Comparison of ENCODE assay signal across 8 cellular contexts in the genomic region with DNA sequence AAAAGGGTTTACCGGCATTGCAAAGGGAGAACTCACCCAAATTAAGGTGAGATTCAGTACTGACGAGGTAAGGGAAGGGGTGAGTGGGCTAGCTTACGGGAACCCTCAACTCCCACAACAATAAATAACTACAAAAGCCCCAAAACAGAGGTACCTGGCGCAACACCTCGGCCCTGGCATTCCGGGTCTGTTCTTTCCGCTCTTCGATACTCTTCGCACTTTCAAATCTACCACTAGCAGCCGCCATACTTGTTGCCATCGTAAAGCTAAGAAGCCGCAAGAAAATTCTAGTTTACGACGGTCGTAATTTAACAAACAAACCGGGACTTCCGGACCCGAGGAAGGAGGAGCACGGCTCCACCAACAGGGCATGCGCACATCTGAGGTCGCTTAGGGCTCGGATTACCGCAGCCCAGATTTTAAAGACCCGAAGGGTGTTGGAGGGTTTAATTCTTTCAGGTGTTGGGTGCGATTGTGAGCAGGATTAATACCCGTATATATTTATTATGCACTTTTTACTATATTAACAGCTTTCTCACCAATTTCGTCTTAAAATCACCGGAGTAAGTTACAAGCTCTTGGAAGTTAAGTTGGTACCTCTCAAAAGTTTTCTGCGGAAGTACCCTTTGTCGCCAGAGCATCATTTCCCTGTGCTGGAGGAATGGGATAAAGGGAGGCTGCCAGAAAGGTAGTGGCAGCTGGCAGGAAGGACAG. TPM values are rescaled to one million over a fixed set of nuclear protein-coding genes. Genes with fewer than 3 reads are reported as not detected.
DNase-seq lines count a peak whose midpoint lies in the region; ATAC-seq and TF ChIP-seq lines count a peak whose summit lies in the region.

A gene (minus strand): TSS at position 268 of the 714 bp plus-strand sequence. CDS start 9 bp downstream, at position 259.

- H3K9ac ChIP-seq in DND-41 (ENCODE audit: low read depth, low read length) (peak within 1 kb of the TSS; percentile 69), GM23248 (peak within 1 kb of the TSS; percentile 86), fibroblast of lung (ENCODE audit: insufficient read depth, low read length) (peak within 1 kb of the TSS; percentile 48)

- H3K4me3 ChIP-seq in DND-41 (ENCODE audit: low read depth in 1 of 2, low read length in 2 of 2) = peak within 1 kb of the TSS; percentile 76 to 88
- peak within 1 kb of the TSS; percentile 94 for H3K4me3 ChIP-seq in GM23248
- peak within 1 kb of the TSS; percentile 61 to 99 (median 94) for H3K4me3 ChIP-seq in fibroblast of lung (replicated peaks in 1 of 4; ENCODE audit: control extremely low read depth in 1 of 4, insufficient read depth in 1 of 4, low read depth in 3 of 4, low read length in 4 of 4)
- H3K4me3 ChIP-seq in naive thymus-derived CD4-positive, alpha-beta T cell (ENCODE audit: low read length) = peak within 1 kb of the TSS; percentile 91

- H3K27ac Mint-ChIP-seq in activated T-helper 1 cell treated with anti-CD3 and anti-CD28 coated beads, Interleukin-12 subunit alpha, Interleukin-12 subunit beta, Interleukin-2, Interleukin-4 antibody, amounts not matched to agents 30 ng/mL and 10 ng/mL and 1 ng/mL, durations not matched to agents 14 hours and 24 hours and 36 hours = peak within 1 kb of the TSS; percentile 87
- peak within 1 kb of the TSS; percentile 87 to 98 (median 96) for H3K27ac Mint-ChIP-seq in naive thymus-derived CD4-positive, alpha-beta T cell
- peak within 1 kb of the TSS; percentile 95 for H3K27ac Mint-ChIP-seq in stimulated activated naive B cell treated with anti-CD40 and anti-IgM and Interleukin-4, amounts not matched to agents 10 μg/mL and 1 μg/mL and 100 μg/mL, for 72 hours

- peak within 1 kb of the TSS; percentile 84 for H3K27ac ChIP-seq in DND-41 (ENCODE audit: low read length)
- peak within 1 kb of the TSS; percentile 23; the same call in 1 of the 2 replicates for H3K27ac ChIP-seq in GM23248
- H3K27ac ChIP-seq in fibroblast of lung (ENCODE audit: insufficient read depth, low read length) = peak within 1 kb of the TSS; percentile 62
- H3K27ac ChIP-seq in naive thymus-derived CD4-positive, alpha-beta T cell (ENCODE audit: low read depth, low read length) = peak within 1 kb of the TSS; percentile 82

- H3F3A ChIP-seq in GM23248 (ENCODE audit: insufficient read depth) = no peaks in the 10 kb centered on the region

- POLR2A ChIA-PET in naive thymus-derived CD4-positive, alpha-beta T cell (lab: Charles Lee) = interaction anchor here (0.6 to 3.5 kb wide), 8 partner anchors 11 to 1543 kb away, joined by 3 to 23 read pairs (median 4); a partner anchor contains a TSS

- H3K4me2 ChIP-seq in DND-41 (ENCODE audit: insufficient read depth, low read length) (peak within 1 kb of the TSS; percentile 81), GM23248 (ENCODE audit: unreplicated experiment) (peak within 1 kb of the TSS; percentile 92), fibroblast of lung (ENCODE audit: extremely low read depth, insufficient read depth, low read length) (peak within 1 kb of the TSS; percentile 100)

- H3K27me3 ChIP-seq in DND-41 (ENCODE audit: insufficient read depth, low read length, poor library complexity) = no peaks in the 10 kb centered on the region
- no peaks in the 10 kb centered on the region for H3K27me3 ChIP-seq in GM23248 (replicated peaks; ENCODE audit: insufficient read depth)
- no peaks in the 10 kb centered on the region for H3K27me3 ChIP-seq in fibroblast of lung (ENCODE audit: control insufficient read depth, insufficient read depth, low read length)
- H3K27me3 ChIP-seq in naive thymus-derived CD4-positive, alpha-beta T cell (ENCODE audit: control insufficient read depth in 2 of 2, insufficient read depth in 2 of 2, low read length in 2 of 2) = no peaks in the 10 kb centered on the region

- H2AFZ ChIP-seq in DND-41 (ENCODE audit: low read depth, low read length) (peak within 1 kb of the TSS; percentile 83), GM23248 (peak within 1 kb of the TSS; percentile 99), fibroblast of lung (ENCODE audit: low read length) (peak within 1 kb of the TSS; percentile 95)

- intact Hi-C loops in activated T-helper 1 cell treated with anti-CD3 and anti-CD28 coated beads, Interleukin-12 subunit alpha, Interleukin-12 subunit beta, Interleukin-2, Interleukin-4 antibody, amounts not matched to agents 30 ng/mL and 10 ng/mL and 1 ng/mL, durations not matched to agents 14 hours and 24 hours and 36 hours (cut with micrococcal nuclease) = loop anchor here (1.0 to 10.0 kb wide), 9 partner anchors 90 to 1381 kb away; a partner anchor contains a TSS
- intact Hi-C loops in naive thymus-derived CD4-positive, alpha-beta T cell (cut with micrococcal nuclease) = loop anchor here (1.0 to 5.0 kb wide), 16 partner anchors 57 to 1435 kb away; a partner anchor contains a TSS

- peaks cover 10% of the 10 kb centered on the region for H3K36me3 Mint-ChIP-seq in activated T-helper 1 cell treated with anti-CD3 and anti-CD28 coated beads, Interleukin-12 subunit alpha, Interleukin-12 subunit beta, Interleukin-2, Interleukin-4 antibody, amounts not matched to agents 30 ng/mL and 10 ng/mL and 1 ng/mL, durations not matched to agents 14 hours and 24 hours and 36 hours (ENCODE audit: low read depth)
- peaks cover 4 to 15% (median 8%) of the 10 kb centered on the region in 5 donors for H3K36me3 Mint-ChIP-seq in naive thymus-derived CD4-positive, alpha-beta T cell
- H3K36me3 Mint-ChIP-seq in stimulated activated naive B cell treated with anti-CD40 and anti-IgM and Interleukin-4, amounts not matched to agents 10 μg/mL and 1 μg/mL and 100 μg/mL, for 72 hours = peaks cover 6 to 11% of the 10 kb centered on the region in 2 donors

- H3K27me3 Mint-ChIP-seq in activated T-helper 1 cell treated with anti-CD3 and anti-CD28 coated beads, Interleukin-12 subunit alpha, Interleukin-12 subunit beta, Interleukin-2, Interleukin-4 antibody, amounts not matched to agents 30 ng/mL and 10 ng/mL and 1 ng/mL, durations not matched to agents 14 hours and 24 hours and 36 hours (ENCODE audit: insufficient read depth) = peaks cover 9% of the 10 kb centered on the region
- peaks cover 0 to 10% (median 0%) of the 10 kb centered on the region in 5 donors for H3K27me3 Mint-ChIP-seq in naive thymus-derived CD4-positive, alpha-beta T cell
- peaks cover 9 to 13% of the 10 kb centered on the region in 2 donors for H3K27me3 Mint-ChIP-seq in stimulated activated naive B cell treated with anti-CD40 and anti-IgM and Interleukin-4, amounts not matched to agents 10 μg/mL and 1 μg/mL and 100 μg/mL, for 72 hours

- DNase-seq in DND-41 (peak; percentile 92), GM23248 (peak; percentile 98), Kasumi-1 (lab: John Stamatoyannopoulos, UW) (peak; percentile 97 to 98), RPMI7951 (ENCODE audit: low read depth) (peak; percentile 94), fibroblast of lung (ENCODE audit: low read depth in 2 of 2) (peak; percentile 96 to 97)
- DNase-seq in activated T-helper 1 cell treated with anti-CD3 and anti-CD28 coated beads, Interleukin-12 subunit alpha, Interleukin-12 subunit beta, Interleukin-2, Interleukin-4 antibody, amounts not matched to agents 30 ng/mL and 10 ng/mL and 1 ng/mL, durations not matched to agents 14 hours and 24 hours and 36 hours (ENCODE audit: low spot score) = peak; percentile 88
- DNase-seq in naive thymus-derived CD4-positive, alpha-beta T cell = peak; percentile 62 to 94 (median 92)
- DNase-seq in stimulated activated naive B cell treated with anti-CD40 and anti-IgM and Interleukin-4, amounts not matched to agents 10 μg/mL and 1 μg/mL and 100 μg/mL, for 72 hours = peak; percentile 84

- 1 to 2% methylated on average over 30 of the region's 30 CpGs for WGBS in GM23248 (ENCODE audit: low coverage in 1 of 2, low lambda C conversion rate in 2 of 2, missing lambda C conversion rate in 2 of 2), 2 experiments

- no peaks in the 10 kb centered on the region for H3K9me2 ChIP-seq in GM23248 (ENCODE audit: insufficient read depth)

- H3K9me3 ChIP-seq in DND-41 (ENCODE audit: insufficient read depth, low read length, severe bottlenecking) (no peaks in the 10 kb centered on the region), GM23248 (ENCODE audit: low read depth) (no peaks in the 10 kb centered on the region), fibroblast of lung (ENCODE audit: control insufficient read depth, insufficient read depth, low read depth, low read length) (no peaks in the 10 kb centered on the region)
- H3K9me3 ChIP-seq in naive thymus-derived CD4-positive, alpha-beta T cell (ENCODE audit: control insufficient read depth in 2 of 3, low read length in 3 of 3) = no peaks in the 10 kb centered on the region

- in situ Hi-C loops in GM23248 (cut with MboI) = no loop called here

- H3K4me1 Mint-ChIP-seq in activated T-helper 1 cell treated with anti-CD3 and anti-CD28 coated beads, Interleukin-12 subunit alpha, Interleukin-12 subunit beta, Interleukin-2, Interleukin-4 antibody, amounts not matched to agents 30 ng/mL and 10 ng/mL and 1 ng/mL, durations not matched to agents 14 hours and 24 hours and 36 hours (ENCODE audit: low read depth) = peaks cover 28% of the 10 kb centered on the region
- peaks cover 19 to 50% (median 32%) of the 10 kb centered on the region in 7 donors for H3K4me1 Mint-ChIP-seq in naive thymus-derived CD4-positive, alpha-beta T cell
- H3K4me1 Mint-ChIP-seq in stimulated activated naive B cell treated with anti-CD40 and anti-IgM and Interleukin-4, amounts not matched to agents 10 μg/mL and 1 μg/mL and 100 μg/mL, for 72 hours = peaks cover 11 to 14% of the 10 kb centered on the region in 2 donors

- H3K4me3 Mint-ChIP-seq in activated T-helper 1 cell treated with anti-CD3 and anti-CD28 coated beads, Interleukin-12 subunit alpha, Interleukin-12 subunit beta, Interleukin-2, Interleukin-4 antibody, amounts not matched to agents 30 ng/mL and 10 ng/mL and 1 ng/mL, durations not matched to agents 14 hours and 24 hours and 36 hours = peak within 1 kb of the TSS; percentile 91
- H3K4me3 Mint-ChIP-seq in naive thymus-derived CD4-positive, alpha-beta T cell = peak within 1 kb of the TSS; percentile 84 to 100 (median 93)
- peak within 1 kb of the TSS; percentile 86 to 94 for H3K4me3 Mint-ChIP-seq in stimulated activated naive B cell treated with anti-CD40 and anti-IgM and Interleukin-4, amounts not matched to agents 10 μg/mL and 1 μg/mL and 100 μg/mL, for 72 hours

- CTCF ChIA-PET in naive thymus-derived CD4-positive, alpha-beta T cell (lab: Charles Lee) = interaction anchor here (0.5 to 1.4 kb wide), 5 partner anchors 9 to 775 kb away, joined by 3 to 4 read pairs (median 3); no protein-coding TSS in a partner anchor

- TF ChIP-seq CTCF in DND-41 (IDR thresholded peaks at IDR 0.05; ENCODE audit: borderline replicate concordance, extremely low read depth, low read length, poor library complexity, severe bottlenecking) (no peak), fibroblast of lung (conservative IDR thresholded peaks at IDR 0.05 in 1 of 2, IDR thresholded peaks at IDR 0.05 in 1 of 2; ENCODE audit: low read depth in 1 of 2, low read length in 2 of 2) (no peak)

- H4K20me1 ChIP-seq in DND-41 (ENCODE audit: insufficient read depth, low read length) (no peaks in the 10 kb centered on the region), GM23248 (ENCODE audit: insufficient read depth) (no peaks in the 10 kb centered on the region), fibroblast of lung (ENCODE audit: control insufficient read depth, extremely low read depth, insufficient read depth, low read length) (no peaks in the 10 kb centered on the region)

- ATAC-seq in DND-41 (ENCODE audit: insufficient read depth, low read depth) = peak; percentile 98
- ATAC-seq in naive thymus-derived CD4-positive, alpha-beta T cell = peak; percentile 99
- peak; percentile 97 to 98 for ATAC-seq in stimulated activated naive B cell treated with anti-CD40 and anti-IgM and Interleukin-4, amounts not matched to agents 10 μg/mL and 1 μg/mL and 100 μg/mL, for 72 hours (replicated peaks)

- peaks cover 25% of the 10 kb centered on the region for H3K4me1 ChIP-seq in DND-41 (ENCODE audit: insufficient read depth, low read length)
- peaks cover 9% of the 10 kb centered on the region for H3K4me1 ChIP-seq in GM23248 (ENCODE audit: insufficient read depth)
- no peaks in the 10 kb centered on the region for H3K4me1 ChIP-seq in fibroblast of lung (ENCODE audit: control insufficient read depth, extremely low read depth, insufficient read depth, low read length)
- peaks cover 7 to 13% of the 10 kb centered on the region in 2 donors for H3K4me1 ChIP-seq in naive thymus-derived CD4-positive, alpha-beta T cell (ENCODE audit: control insufficient read depth in 2 of 2, insufficient read depth in 2 of 2, low read length in 2 of 2)

- peaks cover 20% of the 10 kb centered on the region for H3K36me3 ChIP-seq in DND-41 (ENCODE audit: insufficient read depth, low read length)
- no peaks in the 10 kb centered on the region for H3K36me3 ChIP-seq in GM23248 (ENCODE audit: low read depth)
- H3K36me3 ChIP-seq in fibroblast of lung (ENCODE audit: control insufficient read depth, insufficient read depth, low read length) = peaks cover 5% of the 10 kb centered on the region
- H3K36me3 ChIP-seq in naive thymus-derived CD4-positive, alpha-beta T cell (ENCODE audit: control insufficient read depth in 2 of 3, insufficient read depth in 3 of 3, low read length in 3 of 3) = peaks cover 0 to 20% (median 5%) of the 10 kb centered on the region in 3 experiments

- H3K79me2 ChIP-seq in DND-41 (ENCODE audit: insufficient read depth, low read length) (peaks cover 32% of the 10 kb centered on the region), GM23248 (ENCODE audit: insufficient read depth) (peaks cover 23% of the 10 kb centered on the region), fibroblast of lung (ENCODE audit: control insufficient read depth, insufficient read depth, low read length) (peaks cover 9% of the 10 kb centered on the region)

- H3K9me3 Mint-ChIP-seq in activated T-helper 1 cell treated with anti-CD3 and anti-CD28 coated beads, Interleukin-12 subunit alpha, Interleukin-12 subunit beta, Interleukin-2, Interleukin-4 antibody, amounts not matched to agents 30 ng/mL and 10 ng/mL and 1 ng/mL, durations not matched to agents 14 hours and 24 hours and 36 hours = no peaks in the 10 kb centered on the region
- H3K9me3 Mint-ChIP-seq in naive thymus-derived CD4-positive, alpha-beta T cell = peaks cover 0 to 2% (median 0%) of the 10 kb centered on the region in 11 donors
- peaks cover 0 to 2% of the 10 kb centered on the region in 2 donors for H3K9me3 Mint-ChIP-seq in stimulated activated naive B cell treated with anti-CD40 and anti-IgM and Interleukin-4, amounts not matched to agents 10 μg/mL and 1 μg/mL and 100 μg/mL, for 72 hours

RNA-seq across cellular contexts. Expression of the gene that starts here (rescaled TPM):
- total RNA-seq in GM23248 (2014; rRNA removed; shearing (Covaris generic)) = 6.9 and 25.8 TPM in 2 replicates
- polyA plus RNA-seq in GM23248 (2016; fragmentation: Nextera tagmentation; extraction: Ambion mirVana) (3.4 and 3.5 TPM in 2 replicates), fibroblast of lung (4.6 and 5.1 TPM in 2 replicates)
- total RNA-seq in RPMI7951 (2014; rRNA removed; shearing (Covaris generic)) = 10.3 and 14.2 TPM in 2 replicates
- total RNA-seq in activated T-helper 1 cell treated with anti-CD3 and anti-CD28 coated beads, Interleukin-12 subunit alpha, Interleukin-12 subunit beta, Interleukin-2, Interleukin-4 antibody, amounts not matched to agents 30 ng/mL and 10 ng/mL and 1 ng/mL, durations not matched to agents 14 hours and 24 hours and 36 hours = 16.5 and 16.7 TPM in 2 replicates
- 10.7 and 14.6 TPM in 2 replicates for total RNA-seq in fibroblast of lung
- polyA plus RNA-seq in fibroblast of lung (2012) = 5.5 TPM in 2 replicates
- 0.56 TPM in 1 of 2 replicates, not detected in the other for polyA minus RNA-seq in fibroblast of lung (ENCODE audit: low replicate concordance)
- total RNA-seq in naive thymus-derived CD4-positive, alpha-beta T cell = 10 to 100 TPM; 17.0 to 38.9 (median 27.2) TPM
- 10 to 100 TPM in 1 of 2 donors, 1 to 10 TPM in 1; 9.6 to 10.1 TPM for polyA plus RNA-seq in naive thymus-derived CD4-positive, alpha-beta T cell

Comparison
In these comparisons a context has a peak if more than half of its experiments do, and no peak if none do; other contexts are left out.
1. Peak in every context shown above with its lines: DNase-seq, ATAC-seq, H3K4me3 ChIP-seq and H3K27ac ChIP-seq.
2. H3K27ac ChIP-seq: peak in every context shown above with its lines; median percentile 84 in DND-41; 82 in naive thymus-derived CD4-positive, alpha-beta T cell; 62 in fibroblast of lung; 23 in GM23248.